ENCODE assay signal across 8 cellular contexts in the genomic region with DNA sequence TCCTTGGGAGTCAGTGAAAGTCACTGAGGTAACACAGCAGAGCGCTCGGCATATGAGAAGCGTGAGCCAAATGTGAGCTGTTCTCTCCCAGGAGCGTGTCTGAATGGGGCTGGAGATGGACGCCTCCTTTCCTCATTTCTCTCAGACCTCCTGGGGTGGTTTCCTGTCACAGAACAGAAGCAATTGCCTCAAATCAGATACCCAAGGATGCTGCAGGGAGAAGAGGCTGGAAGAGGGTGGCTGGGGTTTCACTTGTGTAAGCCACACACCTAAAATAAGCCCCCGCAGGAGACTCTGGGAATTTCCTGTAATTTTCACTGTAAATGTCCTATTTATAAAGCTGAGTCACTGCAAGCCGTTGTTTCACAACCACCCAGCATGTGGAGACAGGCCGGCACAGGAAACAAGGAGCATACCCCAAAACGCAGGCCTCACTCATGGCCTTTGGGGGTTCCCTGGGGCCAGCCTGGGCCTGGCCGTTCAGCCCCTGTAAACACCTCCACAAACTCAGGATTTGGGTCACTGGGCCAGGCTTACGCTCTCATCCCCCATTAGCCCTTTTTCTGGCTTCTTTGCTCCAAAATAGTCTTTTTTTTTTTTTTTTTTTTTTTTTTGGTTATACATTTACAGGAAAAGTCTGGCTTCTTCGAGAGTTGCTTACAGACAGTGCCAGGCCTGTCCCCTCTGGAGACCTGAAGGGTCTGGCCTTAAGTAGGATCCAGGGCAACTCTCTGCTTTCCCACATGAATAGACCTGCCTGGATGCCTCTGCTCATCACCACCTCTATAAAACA. TPM values are rescaled to one million over a fixed set of nuclear protein-coding genes. Genes with fewer than 3 reads are reported as not detected.
DNase-seq lines count a peak whose midpoint lies in the region; ATAC-seq and TF ChIP-seq lines count a peak whose summit lies in the region.

No MANE protein-coding gene starts in this region.

- TF ChIP-seq CTCF in Calu3 (IDR thresholded peaks at IDR 0.05; ENCODE audit: unreplicated experiment), result no peak
- TF ChIP-seq CTCF in PC-3 (conservative IDR thresholded peaks at IDR 0.05; ENCODE audit: low read depth, low read length), result peak; percentile 33; the same call in 1 of the 2 replicates
- peak; percentile 28 for TF ChIP-seq CTCF in cardiac muscle cell (IDR thresholded peaks at IDR 0.05; ENCODE audit: low read depth, low read length)
- TF ChIP-seq CTCF in progenitor cell of endocrine pancreas (IDR thresholded peaks at IDR 0.05; ENCODE audit: unreplicated experiment), result no peak

- intact Hi-C loops in Calu3 (cut with micrococcal nuclease; ENCODE audit: unreplicated experiment), result loop anchor here (2.0 to 5.0 kb wide), 4 partner anchors 49 to 192 kb away; no protein-coding TSS in a partner anchor
- intact Hi-C loops in PC-3 (cut with micrococcal nuclease), result loop anchor here (1.0 to 5.0 kb wide), 3 partner anchors 21 to 194 kb away; no protein-coding TSS in a partner anchor

- H3K9me3 Mint-ChIP-seq in Calu3 (ENCODE audit: low read depth, unreplicated experiment) (no peaks in the 10 kb centered on the region), progenitor cell of endocrine pancreas (ENCODE audit: low read depth) (no peaks in the 10 kb centered on the region)
- H3K9me3 Mint-ChIP-seq in activated naive CD4-positive, alpha-beta T cell treated with anti-CD3 and anti-CD28 coated beads, Interleukin-2, amount 50 U/mL, for 72 hours, result peaks cover 0 to 2% of the 10 kb centered on the region in 2 donors

- H3K27ac ChIP-seq in PC-3 (ENCODE audit: low read length) (peak overlapping the region; percentile 96), cardiac muscle cell (peak overlapping the region; percentile 56)

- H3K27ac Mint-ChIP-seq in Calu3 (ENCODE audit: unreplicated experiment), result peak overlapping the region; percentile 91
- H3K27ac Mint-ChIP-seq in activated naive CD4-positive, alpha-beta T cell treated with anti-CD3 and anti-CD28 coated beads, Interleukin-2, amount 50 U/mL, for 72 hours, result peak overlapping the region; percentile 92 to 100
- H3K27ac Mint-ChIP-seq in progenitor cell of endocrine pancreas, result peak overlapping the region; percentile 54

- H3K4me2 ChIP-seq in PC-3 (ENCODE audit: low read length), result peak overlapping the region; percentile 61

- H3K4me3 ChIP-seq in PC-3 (ENCODE audit: low read length) (no peak overlapping the region), cardiac muscle cell (no peak overlapping the region)

- no peaks in the 10 kb centered on the region for H3K9me2 ChIP-seq in PC-3 (replicated peaks; ENCODE audit: low read length)

- H2AFZ ChIP-seq in PC-3 (ENCODE audit: low read length), result peak overlapping the region; percentile 70

- CTCF ChIA-PET in Calu3 (lab: Charles Lee), result interaction anchor here (1.2 to 2.1 kb wide), 4 partner anchors 14 to 208 kb away, joined by 4 to 14 read pairs (median 7); a partner anchor contains a TSS
- CTCF ChIA-PET in HEK293T (lab: Yijun Ruan, JAX), result interaction anchor here (0.6 to 2.5 kb wide), 5 partner anchors 14 to 181 kb away, joined by 3 to 13 read pairs (median 3); no protein-coding TSS in a partner anchor
- CTCF ChIA-PET in PC-3 (lab: Charles Lee), result interaction anchor here (1.7 kb wide), 1 partner anchor 17 kb away, joined by 4 read pairs; no protein-coding TSS in a partner anchor

- H3K36me3 ChIP-seq in PC-3 (ENCODE audit: low read depth, low read length) (no peaks in the 10 kb centered on the region), cardiac muscle cell (no peaks in the 10 kb centered on the region)

- H3K9me3 ChIP-seq in PC-3 (ENCODE audit: low read length) (no peaks in the 10 kb centered on the region), cardiac muscle cell (ENCODE audit: low read depth) (no peaks in the 10 kb centered on the region)

- ATAC-seq in PC-3 (peak; percentile 66), HG03280 (IDR thresholded peaks at IDR 0.05; ENCODE audit: unreplicated experiment) (no peak)
- ATAC-seq in activated naive CD4-positive, alpha-beta T cell treated with anti-CD3 and anti-CD28 coated beads, Interleukin-2, amount 50 U/mL, for 72 hours, result peak in 1 of 2 donors; percentile 34

- H3K36me3 Mint-ChIP-seq in Calu3 (ENCODE audit: insufficient read depth, unreplicated experiment), result peaks cover 15% of the 10 kb centered on the region
- peaks cover 18 to 34% of the 10 kb centered on the region in 2 donors for H3K36me3 Mint-ChIP-seq in activated naive CD4-positive, alpha-beta T cell treated with anti-CD3 and anti-CD28 coated beads, Interleukin-2, amount 50 U/mL, for 72 hours
- H3K36me3 Mint-ChIP-seq in progenitor cell of endocrine pancreas (ENCODE audit: insufficient read depth), result no peaks in the 10 kb centered on the region

- peaks cover 45% of the 10 kb centered on the region for H3K4me1 Mint-ChIP-seq in Calu3 (ENCODE audit: low read depth, unreplicated experiment)
- H3K4me1 Mint-ChIP-seq in progenitor cell of endocrine pancreas (ENCODE audit: low read depth), result peaks cover 30% of the 10 kb centered on the region

- H4K20me1 ChIP-seq in PC-3 (ENCODE audit: low read length), result no peaks in the 10 kb centered on the region

- peaks cover 5% of the 10 kb centered on the region for H3F3A ChIP-seq in PC-3 (ENCODE audit: low read length, unreplicated experiment)

- H3K27me3 Mint-ChIP-seq in Calu3 (ENCODE audit: unreplicated experiment) (no peaks in the 10 kb centered on the region), progenitor cell of endocrine pancreas (peaks cover 3% of the 10 kb centered on the region)

- no peak overlapping the region for H3K4me3 Mint-ChIP-seq in Calu3 (ENCODE audit: low read depth, unreplicated experiment)
- no peak overlapping the region for H3K4me3 Mint-ChIP-seq in progenitor cell of endocrine pancreas (ENCODE audit: low read depth)

- H3K79me2 ChIP-seq in PC-3 (ENCODE audit: low read length), result no peaks in the 10 kb centered on the region

- no peaks in the 10 kb centered on the region for H3K27me3 ChIP-seq in PC-3 (ENCODE audit: low read length)
- no peaks in the 10 kb centered on the region for H3K27me3 ChIP-seq in cardiac muscle cell

- H3K4me1 ChIP-seq in PC-3 (ENCODE audit: insufficient read depth, low read length), result peaks cover 38% of the 10 kb centered on the region
- H3K4me1 ChIP-seq in cardiac muscle cell (ENCODE audit: low read depth), result no peaks in the 10 kb centered on the region

- DNase-seq in Calu3 (peak; percentile 57), HEK293T (ENCODE audit: extremely low spot score) (peak; percentile 42), PC-3 (peak; percentile 88), cardiac muscle cell (ENCODE audit: low read depth in 1 of 2, low spot score in 1 of 2) (peak in 1 of 2 donors; percentile 96), progenitor cell of endocrine pancreas (ENCODE audit: low spot score, unreplicated experiment) (no peak), midbrain (lab: John Stamatoyannopoulos, UW) (no peak)
- peak in 1 of 2 donors; percentile 70 for DNase-seq in activated naive CD4-positive, alpha-beta T cell treated with anti-CD3 and anti-CD28 coated beads, Interleukin-2, amount 50 U/mL, for 72 hours (ENCODE audit: low spot score in 2 of 2)

- H3K9ac ChIP-seq in PC-3 (ENCODE audit: low read length), result peak overlapping the region; percentile 88

- POLR2A ChIA-PET in HEK293T (lab: Yijun Ruan, JAX) (interaction anchor here (1.0 to 2.0 kb wide), 8 partner anchors 10 to 199 kb away, joined by 3 to 8 read pairs (median 4); a partner anchor contains a TSS), PC-3 (lab: Charles Lee; ENCODE audit: unreplicated experiment) (interaction anchor here (0.5 to 1.2 kb wide), 2 partner anchors 60 to 193 kb away, joined by 3 to 10 read pairs; no protein-coding TSS in a partner anchor)

- BruUV-seq in Calu3 (replicated peaks; lab: Mats Ljungman, UMichigan) (no TSS peak), PC-3 (replicated peaks; lab: Mats Ljungman, UMichigan) (TSS peak; percentile 26)

TF ChIP-seq in HEK293T, 16 proteins besides CTCF, POLR2A, EP300 and RAD21:
- TF ChIP-seq, protein P1, sequence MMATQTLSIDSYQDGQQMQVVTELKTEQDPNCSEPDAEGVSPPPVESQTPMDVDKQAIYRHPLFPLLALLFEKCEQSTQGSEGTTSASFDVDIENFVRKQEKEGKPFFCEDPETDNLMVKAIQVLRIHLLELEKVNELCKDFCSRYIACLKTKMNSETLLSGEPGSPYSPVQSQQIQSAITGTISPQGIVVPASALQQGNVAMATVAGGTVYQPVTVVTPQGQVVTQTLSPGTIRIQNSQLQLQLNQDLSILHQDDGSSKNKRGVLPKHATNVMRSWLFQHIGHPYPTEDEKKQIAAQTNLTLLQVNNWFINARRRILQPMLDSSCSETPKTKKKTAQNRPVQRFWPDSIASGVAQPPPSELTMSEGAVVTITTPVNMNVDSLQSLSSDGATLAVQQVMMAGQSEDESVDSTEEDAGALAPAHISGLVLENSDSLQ (IDR thresholded peaks at IDR 0.05), result no peak
- TF ChIP-seq CTBP1 (IDR thresholded peaks at IDR 0.05; ENCODE audit: borderline replicate concordance) (no peak), LEF1 (IDR thresholded peaks at IDR 0.05; ENCODE audit: borderline replicate concordance) (no peak), FOXA1 (IDR thresholded peaks at IDR 0.05) (no peak), BHLHE40 (IDR thresholded peaks at IDR 0.05; ENCODE audit: borderline replicate concordance) (no peak), TARDBP (IDR thresholded peaks at IDR 0.05) (no peak), ZNF384 (IDR thresholded peaks at IDR 0.05) (no peak), SP1 (IDR thresholded peaks at IDR 0.05) (no peak), ELF4 (IDR thresholded peaks at IDR 0.05) (no peak), ARNT (IDR thresholded peaks at IDR 0.05) (no peak), NFRKB (IDR thresholded peaks at IDR 0.05) (no peak), FOXK2 (IDR thresholded peaks at IDR 0.05) (no peak)

RNA-seq across cellular contexts. Expression of a gene that starts 55.3 kb away (rescaled TPM):
- total RNA-seq in Calu3 (2022), result 7.1 and 8.8 TPM in 2 replicates
- total RNA-seq in PC-3 (2014; rRNA removed), result 8.2 and 8.8 TPM in 2 replicates
- total RNA-seq in activated naive CD4-positive, alpha-beta T cell treated with anti-CD3 and anti-CD28 coated beads, Interleukin-2, amount 50 U/mL, for 72 hours, result 10 to 100 TPM in 1 of 2 donors, 1 to 10 TPM in 1; 6.9 to 18.8 TPM
- total RNA-seq in cardiac muscle cell, result 3.8 and 4.8 TPM in 2 replicates
- polyA plus RNA-seq in cardiac muscle cell, result 8.7 and 10.7 TPM in 2 replicates
- total RNA-seq in progenitor cell of endocrine pancreas, result 11.9 and 14.6 TPM in 2 replicates

Comparison
In these comparisons a context has a peak if more than half of its experiments do, and no peak if none do; other contexts are left out.
1. DNase-seq: peak in Calu3 (single experiment), HEK293T (single experiment) and PC-3 (single experiment); none in progenitor cell of endocrine pancreas (single experiment) and midbrain (single experiment).
2. CTCF ChIP-seq: peak in PC-3 (single experiment) and cardiac muscle cell (single experiment); none in Calu3 (single experiment) and progenitor cell of endocrine pancreas (single experiment).
3. Peak in every context shown above with its lines, with median percentiles within 50 percentile points of each other: H3K27ac Mint-ChIP-seq.